In the genomic region with DNA sequence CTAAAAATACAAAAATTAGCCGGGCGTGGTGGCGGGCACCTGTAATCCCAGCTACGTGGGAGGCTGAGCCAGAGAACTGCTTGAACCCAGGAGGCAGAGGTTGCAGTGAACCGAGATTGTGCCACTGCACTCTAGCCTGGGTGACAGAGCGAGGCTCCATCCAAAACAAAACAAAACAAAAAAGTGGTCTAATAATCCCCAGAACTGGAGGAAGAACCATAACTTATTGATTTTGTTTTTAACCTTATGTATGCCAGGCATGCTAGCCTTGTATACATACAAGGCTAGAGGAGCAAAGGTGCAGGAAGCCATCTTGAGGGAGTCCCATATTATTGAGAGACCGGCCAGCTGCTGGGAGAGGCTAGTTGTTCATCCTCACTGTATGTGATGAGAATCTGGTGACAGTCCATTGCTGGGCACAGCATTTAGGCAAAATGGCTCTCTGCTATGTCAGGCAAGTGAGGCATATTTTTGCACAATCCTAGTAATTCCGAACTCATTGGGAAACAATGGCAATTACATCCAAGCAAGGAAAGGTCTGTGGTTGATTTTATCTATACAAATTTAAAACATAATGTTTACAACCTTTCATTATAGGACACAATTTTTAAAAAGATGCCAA, we compare ENCODE assay signal across 17 cellular contexts. TPM values are rescaled to one million over a fixed set of nuclear protein-coding genes. Genes with fewer than 3 reads are reported as not detected.
DNase-seq lines count a peak whose midpoint lies in the region; ATAC-seq and TF ChIP-seq lines count a peak whose summit lies in the region.
"Had no signal": no experiment of that assay in that cellular context is flagged by ENCODE, and none has a peak within 500 bp of the region (broad histone marks: within the 10 kb centered on the region; RNA-seq: fewer than 3 reads in every experiment).

No MANE protein-coding gene starts in this region.

- no peak overlapping the region for H2AK5ac ChIP-seq in H9 (ENCODE audit: insufficient read length, low read length)
- no peak overlapping the region for H2AK5ac ChIP-seq in mesenchymal stem cell (ENCODE audit: low read length, severe bottlenecking)

- H3K23ac ChIP-seq in H9 (ENCODE audit: insufficient read length, low read depth, low read length): no peak overlapping the region
- H3K23ac ChIP-seq in mesenchymal stem cell (ENCODE audit: low read length in 2 of 2): no peak overlapping the region

- peaks cover 0 to 4% of the 10 kb centered on the region in 2 experiments for H3K36me3 ChIP-seq in mesenchymal stem cell (ENCODE audit: control insufficient read depth in 1 of 2, insufficient read depth in 2 of 2, low read depth in 1 of 2, low read length in 2 of 2)

- H3K4ac ChIP-seq in H9 (ENCODE audit: low read depth, low read length) (no peak overlapping the region), mesenchymal stem cell (ENCODE audit: low read depth in 1 of 2, low read length in 2 of 2) (no peak overlapping the region)

- no peak overlapping the region for H2BK120ac ChIP-seq in H9 (ENCODE audit: low read depth, low read length, poor library complexity, severe bottlenecking)
- no peak overlapping the region for H2BK120ac ChIP-seq in mesenchymal stem cell (ENCODE audit: low read depth, low read length)

- H3K36me3 Mint-ChIP-seq in T-helper 1 cell treated with Interleukin-12 subunit alpha and Interleukin-12 subunit beta and Interleukin-4 antibody, amounts not matched to agents 30 μg/mL and 1 μg/mL, for 36 hours (ENCODE audit: low read depth): peaks cover 2% of the 10 kb centered on the region
- H3K36me3 Mint-ChIP-seq in H9 (ENCODE audit: insufficient read depth in 1 of 3, low read depth in 3 of 3): peaks cover 9 to 19% (median 19%) of the 10 kb centered on the region in 3 experiments; a peak in 6 of 7 replicates
- H3K36me3 Mint-ChIP-seq in WTC11: peaks cover 23% of the 10 kb centered on the region
- H3K36me3 Mint-ChIP-seq: activated naive CD4-positive, alpha-beta T cell treated with anti-CD3 and anti-CD28 coated beads, Interleukin-2, amount 50 U/mL, for 72 hours; memory B cell had no signal

- H3K27ac ChIP-seq in H9 (ENCODE audit: insufficient read length, low read depth, low read length): no peak overlapping the region
- H3K27ac ChIP-seq in mesenchymal stem cell (ENCODE audit: low read length, poor library complexity, severe bottlenecking): peak overlapping the region; percentile 0

- H3K9ac ChIP-seq in H9 (ENCODE audit: extremely low read depth, insufficient read length, low read length) (no peak overlapping the region), mesenchymal stem cell (ENCODE audit: low read length) (no peak overlapping the region)

- H2AFZ ChIP-seq in H9 (ENCODE audit: low read length) (no peak overlapping the region), mesenchymal stem cell (ENCODE audit: low read depth, low read length) (no peak overlapping the region)

- no peak overlapping the region for H2BK20ac ChIP-seq in H9 (ENCODE audit: low read depth, low read length, poor library complexity, severe bottlenecking)

- TF ChIP-seq CTCF in H9 (conservative IDR thresholded peaks at IDR 0.05) (no peak), WTC11 (IDR thresholded peaks at IDR 0.05) (no peak)

- no peak overlapping the region for H3K4me3 ChIP-seq in mesenchymal stem cell (ENCODE audit: insufficient read depth in 1 of 2, low read depth in 1 of 2, low read length in 2 of 2)

- no peaks in the 10 kb centered on the region for H4K20me1 ChIP-seq in H9 (ENCODE audit: control insufficient read depth, insufficient read depth, insufficient read length)

- H3K27me3 Mint-ChIP-seq in T-helper 1 cell treated with Interleukin-12 subunit alpha and Interleukin-12 subunit beta and Interleukin-4 antibody, amounts not matched to agents 30 μg/mL and 1 μg/mL, for 36 hours (ENCODE audit: low read depth): no peaks in the 10 kb centered on the region
- H3K27me3 Mint-ChIP-seq in H9 (ENCODE audit: low read depth) (peaks cover 2% of the 10 kb centered on the region; the same call in 1 of the 2 replicates), WTC11 (ENCODE audit: low read depth) (no peaks in the 10 kb centered on the region)
- H3K27me3 Mint-ChIP-seq: memory B cell had no signal

- POLR2A ChIA-PET in WTC11 (lab: Charles Lee): interaction anchor here (0.7 to 8.5 kb wide), 20 partner anchors 20 to 1042 kb away, joined by 3 to 225 read pairs (median 11); a partner anchor contains a TSS

- H3K18ac ChIP-seq in H9 (ENCODE audit: insufficient read length, low read depth, low read length) (no peak overlapping the region), mesenchymal stem cell (ENCODE audit: low read depth in 1 of 2, low read length in 2 of 2) (no peak overlapping the region)

- no peak overlapping the region for H2BK15ac ChIP-seq in H9 (ENCODE audit: low read depth, low read length)
- no peak overlapping the region for H2BK15ac ChIP-seq in mesenchymal stem cell (ENCODE audit: low read depth, poor library complexity, severe bottlenecking)

- CTCF ChIA-PET in WTC11 (lab: Charles Lee): interaction anchor here (1.9 to 2.8 kb wide), 2 partner anchors 19 to 79 kb away, joined by 7 to 10 read pairs; a partner anchor contains a TSS

- H3K4me1 Mint-ChIP-seq in T-helper 1 cell treated with Interleukin-12 subunit alpha and Interleukin-12 subunit beta and Interleukin-4 antibody, amounts not matched to agents 30 μg/mL and 1 μg/mL, for 36 hours (ENCODE audit: low read depth): peaks cover 22% of the 10 kb centered on the region
- peaks cover 15 to 16% of the 10 kb centered on the region in 2 experiments for H3K4me1 Mint-ChIP-seq in H9
- H3K4me1 Mint-ChIP-seq in WTC11: peaks cover 23% of the 10 kb centered on the region

- DNase-seq in T-helper 1 cell: no peak
- no peak for DNase-seq in H9
- DNase-seq in WTC11 (ENCODE audit: low spot score): no peak
- DNase-seq in mesenchymal stem cell: no peak
- no peak for DNase-seq in cerebellar nuclear complex (lab: John Stamatoyannopoulos, UW)
- no peak for DNase-seq in NCI-H187 (lab: John Stamatoyannopoulos, UW)
- no peak for DNase-seq in RKO (ENCODE audit: low spot score)
- DNase-seq: caudate nucleus; foreskin melanocyte; KBM-7; NCI-H1694; NCI-H524; stimulated activated CD4-positive, alpha-beta T cell treated with anti-CD3 and anti-CD28 coated beads, Interleukin-4, amount 100 ng/mL, for 4 hours; T1000 had no signal

- H3K56ac ChIP-seq in H9 (ENCODE audit: insufficient read length, low read depth, low read length): no peak overlapping the region

- no peak overlapping the region for H3K4me3 Mint-ChIP-seq in T-helper 1 cell treated with Interleukin-12 subunit alpha and Interleukin-12 subunit beta and Interleukin-4 antibody, amounts not matched to agents 30 μg/mL and 1 μg/mL, for 36 hours
- H3K4me3 Mint-ChIP-seq in H9 (peak overlapping the region in 1 of 2 experiments; percentile 46; a peak in 1 of 5 replicates), WTC11 (0 out of 2 replicates have a peak overlapping the region, but pooled peaks have one; percentile 10)

- no peak overlapping the region for H2BK5ac ChIP-seq in H9 (ENCODE audit: insufficient read length, low read length)
- no peak overlapping the region for H2BK5ac ChIP-seq in mesenchymal stem cell (ENCODE audit: low read depth, low read length, poor library complexity, severe bottlenecking)

- H3K14ac ChIP-seq in H9 (ENCODE audit: insufficient read depth, low read length): no peak overlapping the region
- no peak overlapping the region for H3K14ac ChIP-seq in mesenchymal stem cell (ENCODE audit: low read length in 2 of 2)

- peaks cover 5% of the 10 kb centered on the region for H3K23me2 ChIP-seq in H9 (ENCODE audit: insufficient read length, low read depth, low read length, poor library complexity, severe bottlenecking)

- no peak overlapping the region for H4K5ac ChIP-seq in H9 (ENCODE audit: insufficient read length, low read depth, low read length)

- H3K4me2 ChIP-seq in H9 (ENCODE audit: insufficient read depth, insufficient read length, low read length) (no peak overlapping the region), mesenchymal stem cell (ENCODE audit: low read length, poor library complexity, severe bottlenecking) (no peak overlapping the region)

- no peaks in the 10 kb centered on the region for H3K27me3 ChIP-seq in H9 (ENCODE audit: insufficient read depth, low read length)
- no peaks in the 10 kb centered on the region for H3K27me3 ChIP-seq in mesenchymal stem cell (ENCODE audit: control insufficient read depth in 1 of 2, insufficient read depth in 1 of 2, low read length in 2 of 2)

- H4K8ac ChIP-seq in H9 (replicated peaks; ENCODE audit: insufficient read length, low read depth, low read length) (no peak overlapping the region), mesenchymal stem cell (ENCODE audit: low read length) (no peak overlapping the region)

- no peaks in the 10 kb centered on the region for H3K79me2 ChIP-seq in H9 (ENCODE audit: insufficient read depth, low read length)

- H3K9me3 ChIP-seq in H9 (ENCODE audit: control insufficient read depth, low read depth, low read length): no peaks in the 10 kb centered on the region
- H3K9me3 ChIP-seq in mesenchymal stem cell (ENCODE audit: control insufficient read depth, low read length): no peaks in the 10 kb centered on the region

- whole genome bisulfite sequencing in H9 (ENCODE audit: extremely low coverage, insufficient read length, low lambda C conversion rate): no CpG with 5 or more reads among the region's 8 CpGs
- WGBS in mesenchymal stem cell: 84% methylated on average over 6 of the region's 8 CpGs

- ATAC-seq in WTC11: no peak

- H3T11ph ChIP-seq in H9 (ENCODE audit: low read length): peak overlapping the region; percentile 59

- H3K79me1 ChIP-seq in H9 (ENCODE audit: insufficient read depth, low read depth, low read length, poor library complexity, severe bottlenecking) (no peaks in the 10 kb centered on the region), mesenchymal stem cell (replicated peaks; ENCODE audit: low read length, poor library complexity, severe bottlenecking) (peaks cover 2% of the 10 kb centered on the region)

- H3K27ac Mint-ChIP-seq in T-helper 1 cell treated with Interleukin-12 subunit alpha and Interleukin-12 subunit beta and Interleukin-4 antibody, amounts not matched to agents 30 μg/mL and 1 μg/mL, for 36 hours: peak overlapping the region; percentile 31
- no peak overlapping the region for H3K27ac Mint-ChIP-seq in H9
- H3K27ac Mint-ChIP-seq in WTC11: no peak overlapping the region

- H4K91ac ChIP-seq in H9 (ENCODE audit: insufficient read length, low read depth, low read length) (no peak overlapping the region), mesenchymal stem cell (ENCODE audit: low read length) (no peak overlapping the region)

- H2BK12ac ChIP-seq in H9 (ENCODE audit: insufficient read length, low read depth, low read length) (peak overlapping the region; percentile 74), mesenchymal stem cell (ENCODE audit: low read length in 2 of 2) (no peak overlapping the region)

- no peaks in the 10 kb centered on the region for H3K4me1 ChIP-seq in H9 (ENCODE audit: insufficient read depth, low read length)
- H3K4me1 ChIP-seq in mesenchymal stem cell (ENCODE audit: control insufficient read depth, insufficient read depth, low read depth, low read length): peaks cover 5% of the 10 kb centered on the region

- no peaks in the 10 kb centered on the region for H3K9me3 Mint-ChIP-seq in T-helper 1 cell treated with Interleukin-12 subunit alpha and Interleukin-12 subunit beta and Interleukin-4 antibody, amounts not matched to agents 30 μg/mL and 1 μg/mL, for 36 hours
- H3K9me3 Mint-ChIP-seq in H9: peaks cover 17% of the 10 kb centered on the region in 2 experiments
- H3K9me3 Mint-ChIP-seq in WTC11: peaks cover 30% of the 10 kb centered on the region
- H3K9me3 Mint-ChIP-seq: activated naive CD4-positive, alpha-beta T cell treated with anti-CD3 and anti-CD28 coated beads, Interleukin-2, amount 50 U/mL, for 72 hours; memory B cell had no signal

RNA-seq across cellular contexts. Expression of a gene that starts 18.0 kb away (rescaled TPM):
- total RNA-seq in H9 (2021) (0.29 and 0.98 TPM in 2 replicates), WTC11 (2021) (1.9 to 2.4 TPM (median 2.0 TPM) in 3 replicates)
- polyA plus RNA-seq in mesenchymal stem cell (2013, experiment 1 of 2): 10.1 TPM
- polyA plus RNA-seq in mesenchymal stem cell (2013, experiment 2 of 2): 9.2 TPM
